15 cellular contexts compared by ENCODE assay signal in the genomic region with DNA sequence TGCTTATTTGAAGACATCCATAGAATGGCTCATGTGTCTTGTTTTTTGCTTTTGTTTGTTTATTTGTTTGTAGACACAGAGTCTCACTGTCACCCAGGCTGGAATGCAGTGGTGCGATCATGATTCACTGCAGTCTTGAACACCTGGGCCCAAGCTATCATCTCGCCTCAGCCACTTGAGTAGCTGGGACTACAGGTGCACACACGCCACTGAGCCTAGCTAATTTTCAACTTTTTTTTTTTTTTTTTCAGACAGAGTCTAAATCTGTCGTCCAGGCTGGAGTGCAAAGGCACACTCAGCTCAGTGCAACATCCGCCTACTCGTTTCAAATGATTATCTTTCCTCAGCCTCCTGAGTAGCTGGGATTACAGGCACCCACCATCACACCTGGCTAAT.
DNase-seq lines count a peak whose midpoint lies in the region; ATAC-seq and TF ChIP-seq lines count a peak whose summit lies in the region.
"Had no signal": no experiment of that assay in that cellular context is flagged by ENCODE, and none has a peak within 500 bp of the region (broad histone marks: within the 10 kb centered on the region; RNA-seq: fewer than 3 reads in every experiment).

No MANE protein-coding gene starts in this region.

- TF ChIP-seq CTCF in upper lobe of left lung (IDR thresholded peaks at IDR 0.05): no peak

- no peak overlapping the region for H3K4ac ChIP-seq in trophoblast cell (ENCODE audit: low read depth, low read length)

- H2AK5ac ChIP-seq in trophoblast cell (ENCODE audit: low read length): no peak overlapping the region

- H3K14ac ChIP-seq in trophoblast cell (ENCODE audit: low read length): no peak overlapping the region

- H3K4me2 ChIP-seq in trophoblast cell (ENCODE audit: low read length): no peak overlapping the region
- H3K4me2 ChIP-seq: KMS-11 had no signal

- H4K8ac ChIP-seq in trophoblast cell (ENCODE audit: low read depth, low read length): no peak overlapping the region

- H2BK12ac ChIP-seq in trophoblast cell (ENCODE audit: low read length): no peak overlapping the region

- intact Hi-C loops in activated CD4-positive, alpha-beta memory T cell treated with anti-CD3 and anti-CD28 coated beads for 36 hours (cut with micrococcal nuclease): loop anchor here (5.0 kb wide), 1 partner anchor 909 kb away; no protein-coding TSS in a partner anchor

- no peaks in the 10 kb centered on the region for H3K36me3 Mint-ChIP-seq in activated CD4-positive, alpha-beta memory T cell treated with anti-CD3 and anti-CD28 coated beads for 36 hours
- no peaks in the 10 kb centered on the region for H3K36me3 Mint-ChIP-seq in activated CD4-positive, alpha-beta memory T cell treated with anti-CD3 and anti-CD28 coated beads, Interleukin-2, amount 10 ng/mL, durations not matched to agents 7 days and 5 days (ENCODE audit: low read depth)

- peak overlapping the region; percentile 93 for H3K27ac Mint-ChIP-seq in activated CD4-positive, alpha-beta memory T cell treated with anti-CD3 and anti-CD28 coated beads for 36 hours
- H3K27ac Mint-ChIP-seq in activated CD4-positive, alpha-beta memory T cell treated with anti-CD3 and anti-CD28 coated beads, Interleukin-2, amount 10 ng/mL, durations not matched to agents 7 days and 5 days: no peak overlapping the region

- H2BK120ac ChIP-seq in trophoblast cell (ENCODE audit: insufficient read depth, low read length, poor library complexity): no peak overlapping the region

- no peaks in the 10 kb centered on the region for H3K27me3 Mint-ChIP-seq in activated CD4-positive, alpha-beta memory T cell treated with anti-CD3 and anti-CD28 coated beads for 36 hours
- no peaks in the 10 kb centered on the region for H3K27me3 Mint-ChIP-seq in activated CD4-positive, alpha-beta memory T cell treated with anti-CD3 and anti-CD28 coated beads, Interleukin-2, amount 10 ng/mL, durations not matched to agents 7 days and 5 days

- H3K4me1 ChIP-seq in trophoblast cell (ENCODE audit: control insufficient read depth in 1 of 2, insufficient read depth in 2 of 2, low read length in 2 of 2) (no peaks in the 10 kb centered on the region), upper lobe of left lung (no peaks in the 10 kb centered on the region)

- POLR2A ChIA-PET in activated CD4-positive, alpha-beta memory T cell treated with anti-CD3 and anti-CD28 coated beads for 36 hours (lab: Charles Lee): interaction anchor here (1.0 to 5.8 kb wide), 7 partner anchors 15 to 784 kb away, joined by 3 to 115 read pairs (median 10); partner anchors contain the start of gene KLF6
- POLR2A ChIA-PET in activated CD4-positive, alpha-beta memory T cell treated with anti-CD3 and anti-CD28 coated beads, Interleukin-2, amount 10 ng/mL, durations not matched to agents 7 days and 5 days (lab: Charles Lee): interaction anchor here (0.6 to 6.9 kb wide), 4 partner anchors 17 to 85 kb away, joined by 3 to 57 read pairs (median 5); partner anchors contain the start of gene KLF6

- no peak for TF ChIP-seq POLR2A in upper lobe of left lung (IDR thresholded peaks at IDR 0.05)

- H3K18ac ChIP-seq in trophoblast cell (ENCODE audit: low read length): no peak overlapping the region

- no peak overlapping the region for H3K23ac ChIP-seq in trophoblast cell (ENCODE audit: low read length)

- H2AFZ ChIP-seq in trophoblast cell (ENCODE audit: insufficient read depth, low read length, poor library complexity): no peak overlapping the region

- no peak for DNase-seq in activated CD4-positive, alpha-beta memory T cell treated with anti-CD3 and anti-CD28 coated beads for 36 hours
- no peak for DNase-seq in activated CD4-positive, alpha-beta memory T cell treated with anti-CD3 and anti-CD28 coated beads, Interleukin-2, amount 10 ng/mL, durations not matched to agents 7 days and 5 days
- DNase-seq in NCI-H2171 treated with DMSO at 0.1 percent for 48 hours (lab: John Stamatoyannopoulos, UW) (peak; percentile 61), trophoblast cell (peak; percentile 36 to 62), H4 (ENCODE audit: low spot score) (no peak), upper lobe of left lung (no peak), NCI-H1694 treated with DMSO at 0.1 percent for 48 hours (lab: John Stamatoyannopoulos, UW) (no peak)
- DNase-seq: central memory CD4-positive, alpha-beta T cell; DMS79 treated with DMSO at 0.1 percent for 48 hours; NCI-H2107 had no signal

- peaks cover 76% of the 10 kb centered on the region for H3K4me1 Mint-ChIP-seq in activated CD4-positive, alpha-beta memory T cell treated with anti-CD3 and anti-CD28 coated beads for 36 hours (ENCODE audit: low read depth)
- peaks cover 56% of the 10 kb centered on the region for H3K4me1 Mint-ChIP-seq in activated CD4-positive, alpha-beta memory T cell treated with anti-CD3 and anti-CD28 coated beads, Interleukin-2, amount 10 ng/mL, durations not matched to agents 7 days and 5 days

- no peak overlapping the region for H3K9ac ChIP-seq in trophoblast cell (ENCODE audit: low read length)
- H3K9ac ChIP-seq: KMS-11 had no signal

- no peak overlapping the region for H2BK5ac ChIP-seq in trophoblast cell (ENCODE audit: low read depth, low read length, poor library complexity)

- no peak overlapping the region for H4K91ac ChIP-seq in trophoblast cell (ENCODE audit: low read depth, low read length)

- H3K4me3 ChIP-seq in trophoblast cell (ENCODE audit: low read depth, low read length) (no peak overlapping the region), upper lobe of left lung (no peak overlapping the region)
- H3K4me3 ChIP-seq: skin epidermis had no signal

- H3K79me2 ChIP-seq in trophoblast cell (ENCODE audit: control insufficient read depth, insufficient read depth, low read length, poor library complexity): no peaks in the 10 kb centered on the region

- H3K36me3 ChIP-seq in trophoblast cell (ENCODE audit: control insufficient read depth in 1 of 2, insufficient read depth in 2 of 2, low read length in 2 of 2): no peaks in the 10 kb centered on the region
- no peaks in the 10 kb centered on the region for H3K36me3 ChIP-seq in upper lobe of left lung

- H3K27me3 ChIP-seq in trophoblast cell (ENCODE audit: insufficient read depth, low read length) (no peaks in the 10 kb centered on the region), upper lobe of left lung (no peaks in the 10 kb centered on the region)

- H3K4me3 Mint-ChIP-seq in activated CD4-positive, alpha-beta memory T cell treated with anti-CD3 and anti-CD28 coated beads for 36 hours: no peak overlapping the region
- H3K4me3 Mint-ChIP-seq in activated CD4-positive, alpha-beta memory T cell treated with anti-CD3 and anti-CD28 coated beads, Interleukin-2, amount 10 ng/mL, durations not matched to agents 7 days and 5 days: no peak overlapping the region
- H3K4me3 Mint-ChIP-seq: neural crest cell had no signal

- ATAC-seq in GM21786 (IDR thresholded peaks at IDR 0.05; ENCODE audit: unreplicated experiment): peak; percentile 45
- no peak for ATAC-seq in upper lobe of left lung (ENCODE audit: low FRiP score in 2 of 2)

- WGBS in trophoblast cell (ENCODE audit: extremely low coverage, insufficient coverage, insufficient read length): no CpG with 5 or more reads among the region's 6 CpGs
- 86 to 93% methylated on average over 6 of the region's 6 CpGs for WGBS in upper lobe of left lung, 2 donors

- CTCF ChIA-PET in activated CD4-positive, alpha-beta memory T cell treated with anti-CD3 and anti-CD28 coated beads for 36 hours (lab: Charles Lee): interaction anchor here (0.7 kb wide), 1 partner anchor 26 kb away, joined by 3 read pairs; no protein-coding TSS in a partner anchor
- CTCF ChIA-PET in activated CD4-positive, alpha-beta memory T cell treated with anti-CD3 and anti-CD28 coated beads, Interleukin-2, amount 10 ng/mL, durations not matched to agents 7 days and 5 days (lab: Charles Lee): interaction anchor here (1.2 kb wide), 1 partner anchor 9 kb away, joined by 4 read pairs; no protein-coding TSS in a partner anchor

- H4K12ac ChIP-seq in trophoblast cell (ENCODE audit: low read depth, low read length): no peak overlapping the region

- no peak for TF ChIP-seq EP300 in upper lobe of left lung (IDR thresholded peaks at IDR 0.05)

- H3K9me3 ChIP-seq in trophoblast cell (ENCODE audit: insufficient read depth, low read depth, low read length) (no peaks in the 10 kb centered on the region), upper lobe of left lung (no peaks in the 10 kb centered on the region)

- no peak overlapping the region for H3K27ac ChIP-seq in trophoblast cell (ENCODE audit: low read depth, low read length)
- H3K27ac ChIP-seq in upper lobe of left lung: no peak overlapping the region
- H3K27ac ChIP-seq: KMS-11, RWPE1 had no signal

- no peaks in the 10 kb centered on the region for H3K9me3 Mint-ChIP-seq in activated CD4-positive, alpha-beta memory T cell treated with anti-CD3 and anti-CD28 coated beads for 36 hours
- no peaks in the 10 kb centered on the region for H3K9me3 Mint-ChIP-seq in activated CD4-positive, alpha-beta memory T cell treated with anti-CD3 and anti-CD28 coated beads, Interleukin-2, amount 10 ng/mL, durations not matched to agents 7 days and 5 days
- H3K9me3 Mint-ChIP-seq: neural crest cell had no signal

- H3K79me1 ChIP-seq in trophoblast cell (ENCODE audit: low read length): peaks cover 1% of the 10 kb centered on the region

Comparison
In these comparisons a context has a peak if more than half of its experiments do, and no peak if none do; other contexts are left out.
1. DNase-seq: peak in NCI-H2171 treated with DMSO at 0.1 percent for 48 hours (single experiment) and trophoblast cell (2 of 2); none in activated CD4-positive, alpha-beta memory T cell treated with anti-CD3 and anti-CD28 coated beads for 36 hours (single experiment), activated CD4-positive, alpha-beta memory T cell treated with anti-CD3 and anti-CD28 coated beads, Interleukin-2, amount 10 ng/mL, durations not matched to agents 7 days and 5 days (single experiment), H4 (single experiment), upper lobe of left lung (0 of 2) and NCI-H1694 treated with DMSO at 0.1 percent for 48 hours (single experiment).